In the genomic region with DNA sequence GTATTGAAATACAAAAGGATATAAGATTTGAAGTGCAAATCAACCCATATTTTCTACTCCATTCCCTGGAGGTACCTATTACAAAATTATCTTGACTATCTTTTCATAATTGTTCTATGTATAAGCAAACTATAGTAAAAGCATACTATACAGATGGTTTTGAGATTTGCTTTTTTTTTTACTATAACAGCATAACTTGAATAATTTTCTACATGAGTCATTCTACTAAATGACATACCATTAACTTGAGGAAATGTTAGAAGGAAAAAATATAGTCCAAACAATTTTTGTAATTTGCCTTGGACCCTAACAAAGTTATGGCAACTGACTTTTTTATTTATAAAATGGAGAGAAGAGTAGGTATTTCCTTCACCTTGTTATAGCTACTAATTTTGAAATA, we compare ENCODE assay signal across 30 cellular contexts.
"Had no signal": no experiment of that assay in that cellular context is flagged by ENCODE, and none has a peak within 500 bp of the region (broad histone marks: within the 10 kb centered on the region; RNA-seq: fewer than 3 reads in every experiment).

No MANE protein-coding gene starts in this region.

- H3K36me3 ChIP-seq: adrenal gland, cardiac muscle cell, colonic mucosa, esophagus squamous epithelium, gastroesophageal sphincter had no signal

- H3K4me1 ChIP-seq: adrenal gland, colonic mucosa, esophagus squamous epithelium, gastroesophageal sphincter had no signal

- ATAC-seq: activated CD4-positive, alpha-beta T cell treated with anti-CD3 and anti-CD28 coated beads for 36 hours; activated CD8-positive, alpha-beta memory T cell treated with anti-CD3 and anti-CD28 coated beads, Interleukin-2, amount 10 ng/mL, durations not matched to agents 7 days and 5 days; activated CD8-positive, alpha-beta T cell treated with anti-CD3 and anti-CD28 coated beads, Interleukin-2, amount 10 ng/mL, durations not matched to agents 7 days and 5 days; activated naive CD8-positive, alpha-beta T cell treated with anti-CD3 and anti-CD28 coated beads, Interleukin-2, amount 50 U/mL, for 24 hours; body of pancreas; gastroesophageal sphincter had no signal

- H3K27me3 ChIP-seq: adrenal gland, body of pancreas, cardiac muscle cell, colonic mucosa, esophagus squamous epithelium, gastroesophageal sphincter had no signal

- FAIRE-seq: endometrium, endothelial cell of umbilical vein had no signal

- H3K27ac ChIP-seq: adrenal gland, body of pancreas, cardiac muscle cell, colonic mucosa, epithelial cell of prostate, esophagus squamous epithelium, gastroesophageal sphincter had no signal

- H3K9me3 ChIP-seq: adrenal gland, body of pancreas, colonic mucosa, esophagus squamous epithelium, gastroesophageal sphincter had no signal

- DNase-seq: activated CD4-positive, alpha-beta memory T cell treated with anti-CD3 and anti-CD28 coated beads for 36 hours; activated CD4-positive, alpha-beta T cell treated with anti-CD3 and anti-CD28 coated beads for 36 hours; activated CD4-positive, alpha-beta T cell treated with anti-CD3 and anti-CD28 coated beads, Interleukin-2, amount 10 ng/mL, durations not matched to agents 24 days and 14 days; activated CD4-positive, CD25-positive, alpha-beta regulatory T cell; activated CD4-positive, CD25-positive, alpha-beta regulatory T cell treated with anti-CD3 and anti-CD28 coated beads, Interleukin-2, amount 50 U/mL, for 72 hours; activated CD8-positive, alpha-beta memory T cell treated with anti-CD3 and anti-CD28 coated beads, Interleukin-2, amount 10 ng/mL, durations not matched to agents 7 days and 5 days; activated CD8-positive, alpha-beta memory T cell treated with anti-CD3 and anti-CD28 coated beads, Interleukin-2, amount 50 U/mL, for 4 hours; activated CD8-positive, alpha-beta T cell treated with anti-CD3 and anti-CD28 coated beads, Interleukin-2, amount 10 ng/mL, durations not matched to agents 7 days and 5 days; activated effector memory CD4-positive, alpha-beta T cell treated with anti-CD3 and anti-CD28 coated beads, Interleukin-2, amount 50 U/mL, for 16 hours; activated naive CD4-positive, alpha-beta T cell treated with anti-CD3 and anti-CD28 coated beads for 36 hours; activated naive CD8-positive, alpha-beta T cell treated with anti-CD3 and anti-CD28 coated beads for 36 hours; activated naive CD8-positive, alpha-beta T cell treated with anti-CD3 and anti-CD28 coated beads, Interleukin-2, amount 50 U/mL, for 24 hours; activated T-cell treated with anti-CD3 and anti-CD28 coated beads, Interleukin-2, amount 50 U/mL, for 1 hour; activated T-cell treated with anti-CD3 and anti-CD28 coated beads, Interleukin-2, amount 50 U/mL, for 48 hours; adrenal gland; amygdala; aorta; body of pancreas; central memory CD4-positive, alpha-beta T cell; cerebellar nuclear complex; colonic mucosa; effector CD8-positive, alpha-beta T cell; esophagus squamous epithelium; foreskin melanocyte; T-helper 2 cell had no signal

- H3K4me3 ChIP-seq: adrenal gland, body of pancreas, cardiac muscle cell, colonic mucosa, esophagus squamous epithelium, gastroesophageal sphincter had no signal
